ENCODE assay signal across 8 cellular contexts in the genomic region with DNA sequence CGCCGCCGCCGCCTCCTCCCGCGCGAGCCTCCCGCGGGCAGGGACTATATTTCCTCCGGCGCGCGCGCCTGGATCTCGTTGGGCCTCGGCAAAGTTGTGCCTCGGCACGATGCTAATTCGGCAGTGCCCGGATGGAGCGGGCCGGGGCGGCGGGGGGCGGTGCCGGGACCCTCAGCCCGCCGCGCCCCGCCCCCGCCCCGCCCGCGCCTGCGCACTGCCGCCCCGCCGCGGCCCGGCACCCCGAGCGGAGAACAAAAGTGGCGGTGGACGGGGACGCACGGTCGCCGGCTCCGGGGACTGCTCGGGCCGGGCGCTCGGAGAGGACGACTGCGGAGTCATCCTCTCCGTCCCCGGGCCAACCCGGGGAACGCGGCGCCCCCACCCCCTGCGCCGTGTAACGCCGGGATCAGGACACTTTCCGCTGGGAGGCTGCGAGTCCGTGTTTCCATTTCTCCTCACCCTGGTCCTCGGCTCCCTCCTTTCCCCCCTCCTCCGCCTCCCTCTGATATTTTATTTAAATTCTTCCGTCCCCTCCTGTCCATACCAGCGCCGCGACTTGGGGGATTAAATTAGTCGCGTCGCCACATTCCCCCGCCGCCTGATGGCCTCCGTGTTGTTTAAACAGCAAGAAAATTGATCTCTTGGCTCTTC. TPM values are rescaled to one million over a fixed set of nuclear protein-coding genes. Genes with fewer than 3 reads are reported as not detected.
DNase-seq lines count a peak whose midpoint lies in the region; ATAC-seq, FAIRE-seq and TF ChIP-seq lines count a peak whose summit lies in the region.

A gene (minus strand): TSS at position 125 of the 651 bp plus-strand sequence. CDS start 456 bp downstream, outside the sequence.

- no peaks in the 10 kb centered on the region for H4K20me1 ChIP-seq in neural cell (ENCODE audit: insufficient read depth)

- peak within 1 kb of the TSS; percentile 60 for H2AFZ ChIP-seq in neural cell (ENCODE audit: low read depth, low read length)

- POLR2A ChIA-PET in activated CD4-positive, alpha-beta memory T cell treated with anti-CD3 and anti-CD28 coated beads for 36 hours (lab: Charles Lee): no interaction called here

- peaks cover 3% of the 10 kb centered on the region for H3K36me3 Mint-ChIP-seq in activated CD4-positive, alpha-beta memory T cell treated with anti-CD3 and anti-CD28 coated beads for 36 hours

- H3K9ac ChIP-seq in neural cell (ENCODE audit: low read length): peak within 1 kb of the TSS; percentile 95

- H3K36me3 ChIP-seq in MG63 (no peaks in the 10 kb centered on the region), neural cell (ENCODE audit: insufficient read depth, low read length) (no peaks in the 10 kb centered on the region), aorta (ENCODE audit: control insufficient read depth in 1 of 2, insufficient read depth in 2 of 2, low read length in 1 of 2) (no peaks in the 10 kb centered on the region)

- TF ChIP-seq RAD21 in neural cell (conservative IDR thresholded peaks at IDR 0.05): peak; percentile 55

- peak within 1 kb of the TSS; percentile 68 for H3K4me3 Mint-ChIP-seq in activated CD4-positive, alpha-beta memory T cell treated with anti-CD3 and anti-CD28 coated beads for 36 hours

- no peaks in the 10 kb centered on the region for H3K9me2 ChIP-seq in neural cell (ENCODE audit: insufficient read depth, low read length)

- CTCF ChIA-PET in activated CD4-positive, alpha-beta memory T cell treated with anti-CD3 and anti-CD28 coated beads for 36 hours (lab: Charles Lee): no interaction called here

- peak within 1 kb of the TSS; percentile 70 for H3K4me2 ChIP-seq in neural cell (ENCODE audit: low read length)

- H3K27me3 Mint-ChIP-seq in activated CD4-positive, alpha-beta memory T cell treated with anti-CD3 and anti-CD28 coated beads for 36 hours: peaks cover 56% of the 10 kb centered on the region

- H3K9me3 ChIP-seq in MG63: no peaks in the 10 kb centered on the region
- H3K9me3 ChIP-seq in neural cell (ENCODE audit: low read length): no peaks in the 10 kb centered on the region
- H3K9me3 ChIP-seq in aorta (ENCODE audit: control insufficient read depth, low read length): no peaks in the 10 kb centered on the region

- WGBS in aorta, 2 donors: 0 to 1% methylated on average over 32 to 80 of the region's 80 CpGs

- H3K4me1 Mint-ChIP-seq in activated CD4-positive, alpha-beta memory T cell treated with anti-CD3 and anti-CD28 coated beads for 36 hours (ENCODE audit: low read depth): peaks cover 13% of the 10 kb centered on the region

- ATAC-seq in aorta (ENCODE audit: low FRiP score) (peak; percentile 37), HG03045 (IDR thresholded peaks at IDR 0.05; ENCODE audit: unreplicated experiment) (no peak), HG02973 (IDR thresholded peaks at IDR 0.05; ENCODE audit: unreplicated experiment) (no peak)

- H3K79me2 ChIP-seq in neural cell (replicated peaks; ENCODE audit: insufficient read depth, low read length): peaks cover 16% of the 10 kb centered on the region

- no peaks in the 10 kb centered on the region for H3K4me1 ChIP-seq in aorta (ENCODE audit: control insufficient read depth in 1 of 2, insufficient read depth in 2 of 2, low read length in 2 of 2)

- peak within 1 kb of the TSS; percentile 44 for H3K4me3 ChIP-seq in MG63
- peak within 1 kb of the TSS; percentile 98 for H3K4me3 ChIP-seq in neural cell (ENCODE audit: low read length)
- peak within 1 kb of the TSS; percentile 45 to 76 for H3K4me3 ChIP-seq in aorta (ENCODE audit: low read length in 2 of 2)

- no peak for FAIRE-seq in D721Med (lab: Jason Lieb, UNC)

- no peak within 1 kb of the TSS for H3K27ac Mint-ChIP-seq in activated CD4-positive, alpha-beta memory T cell treated with anti-CD3 and anti-CD28 coated beads for 36 hours

- peaks cover 56% of the 10 kb centered on the region for H3K27me3 ChIP-seq in MG63
- H3K27me3 ChIP-seq in neural cell (ENCODE audit: insufficient read depth, low read depth, low read length): no peaks in the 10 kb centered on the region
- no peaks in the 10 kb centered on the region for H3K27me3 ChIP-seq in aorta (ENCODE audit: control insufficient read depth in 1 of 2, insufficient read depth in 2 of 2, low read length in 1 of 2)

- intact Hi-C loops in activated CD4-positive, alpha-beta memory T cell treated with anti-CD3 and anti-CD28 coated beads for 36 hours (cut with micrococcal nuclease): no loop called here
- intact Hi-C loops in aorta (cut with DNase I): no loop called here

- peak; percentile 56 for DNase-seq in D721Med (ENCODE audit: insufficient read length, low spot score)
- peak; percentile 39 for DNase-seq in MG63
- peak; percentile 18 for DNase-seq in activated CD4-positive, alpha-beta memory T cell treated with anti-CD3 and anti-CD28 coated beads for 36 hours
- peak; percentile 8 for DNase-seq in fibroblast of gingiva (ENCODE audit: low read depth)
- peak in 1 of 2 donors; percentile 78 for DNase-seq in aorta

- peak; percentile 30 for TF ChIP-seq EP300 in neural cell (conservative IDR thresholded peaks at IDR 0.05; ENCODE audit: poor library complexity, severe bottlenecking)

- TF ChIP-seq CTCF in D721Med (IDR thresholded peaks at IDR 0.05; ENCODE audit: insufficient read depth, missing control alignments): no peak
- peak; percentile 47 for TF ChIP-seq CTCF in neural cell (IDR thresholded peaks at IDR 0.05; ENCODE audit: poor library complexity, severe bottlenecking)

- peak within 1 kb of the TSS; percentile 96 for H3K27ac ChIP-seq in neural cell (ENCODE audit: low read length)
- H3K27ac ChIP-seq in aorta (ENCODE audit: low read depth in 1 of 2, low read length in 2 of 2): no peak within 1 kb of the TSS

- no peaks in the 10 kb centered on the region for H3K9me3 Mint-ChIP-seq in activated CD4-positive, alpha-beta memory T cell treated with anti-CD3 and anti-CD28 coated beads for 36 hours

- peaks cover 6% of the 10 kb centered on the region for H3F3A ChIP-seq in neural cell (ENCODE audit: insufficient read depth, low read length, poor library complexity, severe bottlenecking)

TF ChIP-seq in neural cell, 6 proteins besides CTCF, POLR2A, EP300 and RAD21:
- TF ChIP-seq POLR2AphosphoS5 (IDR thresholded peaks at IDR 0.05): peak; percentile 93
- TF ChIP-seq SMC3 (conservative IDR thresholded peaks at IDR 0.05; ENCODE audit: poor library complexity): peak; percentile 53
- no peak for TF ChIP-seq EZH2 (IDR thresholded peaks at IDR 0.05; ENCODE audit: borderline replicate concordance, insufficient read depth, low read length, poor library complexity, severe bottlenecking)
- peak; percentile 60 for TF ChIP-seq MXI1 (conservative IDR thresholded peaks at IDR 0.05; ENCODE audit: poor library complexity, severe bottlenecking)
- TF ChIP-seq, protein P1, sequence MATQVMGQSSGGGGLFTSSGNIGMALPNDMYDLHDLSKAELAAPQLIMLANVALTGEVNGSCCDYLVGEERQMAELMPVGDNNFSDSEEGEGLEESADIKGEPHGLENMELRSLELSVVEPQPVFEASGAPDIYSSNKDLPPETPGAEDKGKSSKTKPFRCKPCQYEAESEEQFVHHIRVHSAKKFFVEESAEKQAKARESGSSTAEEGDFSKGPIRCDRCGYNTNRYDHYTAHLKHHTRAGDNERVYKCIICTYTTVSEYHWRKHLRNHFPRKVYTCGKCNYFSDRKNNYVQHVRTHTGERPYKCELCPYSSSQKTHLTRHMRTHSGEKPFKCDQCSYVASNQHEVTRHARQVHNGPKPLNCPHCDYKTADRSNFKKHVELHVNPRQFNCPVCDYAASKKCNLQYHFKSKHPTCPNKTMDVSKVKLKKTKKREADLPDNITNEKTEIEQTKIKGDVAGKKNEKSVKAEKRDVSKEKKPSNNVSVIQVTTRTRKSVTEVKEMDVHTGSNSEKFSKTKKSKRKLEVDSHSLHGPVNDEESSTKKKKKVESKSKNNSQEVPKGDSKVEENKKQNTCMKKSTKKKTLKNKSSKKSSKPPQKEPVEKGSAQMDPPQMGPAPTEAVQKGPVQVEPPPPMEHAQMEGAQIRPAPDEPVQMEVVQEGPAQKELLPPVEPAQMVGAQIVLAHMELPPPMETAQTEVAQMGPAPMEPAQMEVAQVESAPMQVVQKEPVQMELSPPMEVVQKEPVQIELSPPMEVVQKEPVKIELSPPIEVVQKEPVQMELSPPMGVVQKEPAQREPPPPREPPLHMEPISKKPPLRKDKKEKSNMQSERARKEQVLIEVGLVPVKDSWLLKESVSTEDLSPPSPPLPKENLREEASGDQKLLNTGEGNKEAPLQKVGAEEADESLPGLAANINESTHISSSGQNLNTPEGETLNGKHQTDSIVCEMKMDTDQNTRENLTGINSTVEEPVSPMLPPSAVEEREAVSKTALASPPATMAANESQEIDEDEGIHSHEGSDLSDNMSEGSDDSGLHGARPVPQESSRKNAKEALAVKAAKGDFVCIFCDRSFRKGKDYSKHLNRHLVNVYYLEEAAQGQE (IDR thresholded peaks at IDR 0.05; ENCODE audit: borderline replicate concordance): peak; percentile 84
- peak; percentile 77 for TF ChIP-seq TAF1 (IDR thresholded peaks at IDR 0.05; ENCODE audit: low read depth)

RNA-seq across cellular contexts. Expression of the gene that starts here (rescaled TPM):
- not detected in 2 replicates for total RNA-seq in MG63 (2014; rRNA removed; shearing (Covaris generic); ENCODE audit: low replicate concordance)
- total RNA-seq in activated CD4-positive, alpha-beta memory T cell treated with anti-CD3 and anti-CD28 coated beads for 36 hours: not detected
- polyA plus RNA-seq in neural cell: 49.5 and 56.4 TPM in 2 replicates
- polyA minus RNA-seq in neural cell: 62.3 and 63.1 TPM in 2 replicates
- 1 to 10 TPM in 1 of 2 donors, under 1 TPM in 1; 0.75 to 1.8 TPM for total RNA-seq in aorta
- not detected for polyA plus RNA-seq in aorta

Comparison
In these comparisons a context has a peak if more than half of its experiments do, and no peak if none do; other contexts are left out.
1. RNA of the gene that starts here (polyA plus RNA-seq): 49.5 to 56.4 TPM in neural cell; not detected in aorta; every median in the first group is over 10 times any median in the second.
2. Peak in DNase-seq and H3K4me3 ChIP-seq in MG63; RNA of the gene not detected or under 1 TPM.
3. Peak in DNase-seq in activated CD4-positive, alpha-beta memory T cell treated with anti-CD3 and anti-CD28 coated beads for 36 hours; RNA of the gene not detected or under 1 TPM.
4. H3K4me3 ChIP-seq: peak in every context shown above with its lines; median percentile 98 in neural cell; 60 in aorta; 44 in MG63.